Comparison of ENCODE assay signal across 11 cellular contexts in genomic region chr10:1488970-1489548, GRCh38.
DNase-seq lines count a peak whose midpoint lies in the region; ATAC-seq and TF ChIP-seq lines count a peak whose summit lies in the region.
"Had no signal": no experiment of that assay in that cellular context is flagged by ENCODE, and none has a peak within 500 bp of the region (broad histone marks: within the 10 kb centered on the region; RNA-seq: fewer than 3 reads in every experiment).

No MANE protein-coding gene starts in this region.

- POLR2A ChIA-PET in activated CD4-positive, alpha-beta memory T cell treated with anti-CD3 and anti-CD28 coated beads for 36 hours (lab: Charles Lee): no interaction called here

- H3K27ac ChIP-seq in coronary artery (no peak overlapping the region), WERI-Rb-1 (no peak overlapping the region), aorta (ENCODE audit: low read depth in 1 of 2, low read length in 2 of 2) (no peak overlapping the region)
- H3K27ac ChIP-seq: esophagus squamous epithelium had no signal

- ATAC-seq in GM18505 (IDR thresholded peaks at IDR 0.05; ENCODE audit: unreplicated experiment) (peak; percentile 96), GM21390 (IDR thresholded peaks at IDR 0.05; ENCODE audit: unreplicated experiment) (peak; percentile 99), HG03159 (IDR thresholded peaks at IDR 0.05; ENCODE audit: unreplicated experiment) (peak; percentile 95), aorta (ENCODE audit: low FRiP score) (no peak)
- ATAC-seq: activated naive CD4-positive, alpha-beta T cell treated with anti-CD3 and anti-CD28 coated beads, Interleukin-2, amount 50 U/mL, for 72 hours had no signal

- TF ChIP-seq CTCF in coronary artery (IDR thresholded peaks at IDR 0.05) (no peak), WERI-Rb-1 (IDR thresholded peaks at IDR 0.05; ENCODE audit: low read depth, low read length) (no peak)

- H3K4me1 Mint-ChIP-seq in activated CD4-positive, alpha-beta memory T cell treated with anti-CD3 and anti-CD28 coated beads for 36 hours (ENCODE audit: low read depth): no peaks in the 10 kb centered on the region

- H3K27me3 ChIP-seq in WERI-Rb-1 (ENCODE audit: insufficient read depth, low read depth, severe bottlenecking) (no peaks in the 10 kb centered on the region), aorta (ENCODE audit: control insufficient read depth in 1 of 2, insufficient read depth in 2 of 2, low read length in 1 of 2) (no peaks in the 10 kb centered on the region)

- H3K27me3 Mint-ChIP-seq in activated CD4-positive, alpha-beta memory T cell treated with anti-CD3 and anti-CD28 coated beads for 36 hours: peaks cover 3% of the 10 kb centered on the region

- no peaks in the 10 kb centered on the region for H3K9me3 Mint-ChIP-seq in activated CD4-positive, alpha-beta memory T cell treated with anti-CD3 and anti-CD28 coated beads for 36 hours
- H3K9me3 Mint-ChIP-seq: activated naive CD4-positive, alpha-beta T cell treated with anti-CD3 and anti-CD28 coated beads, Interleukin-2, amount 50 U/mL, for 72 hours had no signal

- no peaks in the 10 kb centered on the region for H3K36me3 Mint-ChIP-seq in activated CD4-positive, alpha-beta memory T cell treated with anti-CD3 and anti-CD28 coated beads for 36 hours
- H3K36me3 Mint-ChIP-seq: activated naive CD4-positive, alpha-beta T cell treated with anti-CD3 and anti-CD28 coated beads, Interleukin-2, amount 50 U/mL, for 72 hours had no signal

- H3K27ac Mint-ChIP-seq in activated CD4-positive, alpha-beta memory T cell treated with anti-CD3 and anti-CD28 coated beads for 36 hours: no peak overlapping the region
- H3K27ac Mint-ChIP-seq: activated naive CD4-positive, alpha-beta T cell treated with anti-CD3 and anti-CD28 coated beads, Interleukin-2, amount 50 U/mL, for 72 hours had no signal

- no peaks in the 10 kb centered on the region for H3K4me1 ChIP-seq in aorta (ENCODE audit: control insufficient read depth in 1 of 2, insufficient read depth in 2 of 2, low read length in 2 of 2)
- H3K4me1 ChIP-seq: esophagus squamous epithelium had no signal

- intact Hi-C loops in aorta (cut with DNase I): no loop called here
- intact Hi-C loops in activated CD4-positive, alpha-beta memory T cell treated with anti-CD3 and anti-CD28 coated beads for 36 hours (cut with micrococcal nuclease): no loop called here

- 71 to 76% methylated on average over 20 of the region's 20 CpGs for WGBS in aorta, 2 donors

- H3K36me3 ChIP-seq in WERI-Rb-1 (no peaks in the 10 kb centered on the region), aorta (ENCODE audit: control insufficient read depth in 1 of 2, insufficient read depth in 2 of 2, low read length in 1 of 2) (no peaks in the 10 kb centered on the region)
- H3K36me3 ChIP-seq: esophagus squamous epithelium had no signal

- peak; percentile 47 for DNase-seq in coronary artery (ENCODE audit: low spot score)
- no peak for DNase-seq in WERI-Rb-1
- DNase-seq in SW480 (ENCODE audit: low spot score): no peak
- DNase-seq in aorta: no peak
- no peak for DNase-seq in activated CD4-positive, alpha-beta memory T cell treated with anti-CD3 and anti-CD28 coated beads for 36 hours
- DNase-seq: esophagus squamous epithelium, T-helper 9 cell had no signal

- peak; percentile 39 for TF ChIP-seq POLR2A in GM18505 (IDR thresholded peaks at IDR 0.05; ENCODE audit: borderline replicate concordance, extremely low read depth, insufficient read depth, insufficient read length)

- H3K4me3 ChIP-seq in coronary artery: no peak overlapping the region
- H3K4me3 ChIP-seq in WERI-Rb-1 (ENCODE audit: low read depth, low read length): no peak overlapping the region
- H3K4me3 ChIP-seq in aorta (ENCODE audit: low read length in 2 of 2): no peak overlapping the region
- H3K4me3 ChIP-seq: esophagus squamous epithelium had no signal

- H3K4me3 Mint-ChIP-seq in activated CD4-positive, alpha-beta memory T cell treated with anti-CD3 and anti-CD28 coated beads for 36 hours: no peak overlapping the region

- CTCF ChIA-PET in activated CD4-positive, alpha-beta memory T cell treated with anti-CD3 and anti-CD28 coated beads for 36 hours (lab: Charles Lee): no interaction called here

- H3K9me3 ChIP-seq in WERI-Rb-1 (ENCODE audit: severe bottlenecking): no peaks in the 10 kb centered on the region
- H3K9me3 ChIP-seq in aorta (ENCODE audit: control insufficient read depth, low read length): peaks cover 2% of the 10 kb centered on the region
- H3K9me3 ChIP-seq: esophagus squamous epithelium had no signal
